Comparison of ENCODE assay signal across 11 cellular contexts in the genomic region with DNA sequence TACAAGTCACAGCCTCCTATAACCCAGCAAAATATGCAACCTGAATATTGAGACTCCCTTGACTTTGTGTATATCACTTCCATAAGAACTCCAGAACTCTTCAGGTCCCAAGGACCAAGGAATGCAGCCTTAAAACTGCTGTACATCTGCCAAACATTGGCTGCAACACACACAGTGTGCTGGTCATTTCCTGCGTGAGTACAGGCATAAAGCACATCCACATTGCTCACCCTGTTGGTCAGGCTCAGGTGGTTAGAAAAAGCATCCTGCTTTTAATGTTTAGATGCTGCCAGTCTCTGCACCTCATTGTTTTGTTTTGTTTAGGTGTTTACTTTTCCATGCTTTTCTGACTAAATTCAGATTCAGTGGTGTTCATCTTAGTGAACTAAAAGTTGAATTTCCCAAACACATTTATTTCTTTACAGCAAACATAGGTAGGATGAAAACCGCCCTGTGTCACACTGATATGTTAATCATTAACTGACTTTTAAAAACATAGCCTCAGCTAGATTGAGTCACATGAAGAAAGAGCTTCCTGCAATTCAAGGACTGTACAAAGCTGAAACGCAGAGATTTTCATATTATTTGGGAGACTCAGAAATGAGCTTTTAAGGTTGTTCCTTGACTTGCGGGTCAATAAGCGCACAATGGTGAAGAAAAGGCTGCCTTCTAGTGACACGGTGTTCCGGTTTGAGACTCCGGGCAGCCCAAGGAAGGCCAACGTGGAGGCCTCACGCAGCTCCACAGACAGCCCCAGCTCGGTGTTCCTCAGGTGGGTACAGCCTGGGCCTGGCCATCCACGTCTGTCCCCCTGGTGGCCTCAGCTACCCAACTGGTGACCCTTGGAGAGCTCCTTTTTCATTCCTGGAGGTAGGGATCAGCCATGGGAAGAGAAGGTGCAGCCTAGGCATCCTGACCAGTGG. TPM values are rescaled to one million over a fixed set of nuclear protein-coding genes. Genes with fewer than 3 reads are reported as not detected.
DNase-seq lines count a peak whose midpoint lies in the region; ATAC-seq, FAIRE-seq and TF ChIP-seq lines count a peak whose summit lies in the region.
"Had no signal": no experiment of that assay in that cellular context is flagged by ENCODE, and none has a peak within 500 bp of the region (broad histone marks: within the 10 kb centered on the region; RNA-seq: fewer than 3 reads in every experiment).

No MANE protein-coding gene starts in this region.

- H3K36me3 Mint-ChIP-seq in activated CD8-positive, alpha-beta T cell treated with anti-CD3 and anti-CD28 coated beads for 36 hours (ENCODE audit: low read depth), result no peaks in the 10 kb centered on the region

- H3K36me3 ChIP-seq in GM12878 (ENCODE audit: control insufficient read depth in 2 of 2, insufficient read depth in 2 of 2, low read length in 1 of 2) (no peaks in the 10 kb centered on the region), HepG2 (replicated peaks in 1 of 2; ENCODE audit: control insufficient read depth in 1 of 2, insufficient read depth in 2 of 2, low read length in 2 of 2) (no peaks in the 10 kb centered on the region), tibial artery (no peaks in the 10 kb centered on the region)

- no peaks in the 10 kb centered on the region for H3K27me3 Mint-ChIP-seq in activated CD8-positive, alpha-beta T cell treated with anti-CD3 and anti-CD28 coated beads for 36 hours

- H3K79me2 ChIP-seq in GM12878 (ENCODE audit: control insufficient read depth, insufficient read depth, low read length) (no peaks in the 10 kb centered on the region), HepG2 (ENCODE audit: insufficient read depth, low read length) (peaks cover 27% of the 10 kb centered on the region)

- H3K4me3 Mint-ChIP-seq in activated CD8-positive, alpha-beta T cell treated with anti-CD3 and anti-CD28 coated beads for 36 hours, result no peak overlapping the region
- H3K4me3 Mint-ChIP-seq: B cell had no signal

- ATAC-seq in HG02943 (IDR thresholded peaks at IDR 0.05; ENCODE audit: low read depth, unreplicated experiment) (peak; percentile 53), GM12878 (peak; percentile 69), HepG2 (peak; percentile 85)
- ATAC-seq in activated CD8-positive, alpha-beta T cell treated with anti-CD3 and anti-CD28 coated beads for 36 hours, result no peak

- H3K27ac ChIP-seq in GM12878 (ENCODE audit: control insufficient read depth, insufficient read depth), result no peak overlapping the region
- H3K27ac ChIP-seq in HepG2 (ENCODE audit: extremely low read length, insufficient read depth, low read length), result peak overlapping the region; percentile 87
- H3K27ac ChIP-seq in tibial artery, result no peak overlapping the region

- H3K9me3 Mint-ChIP-seq in activated CD8-positive, alpha-beta T cell treated with anti-CD3 and anti-CD28 coated beads for 36 hours, result no peaks in the 10 kb centered on the region

- H3K4me1 ChIP-seq in GM12878 (ENCODE audit: control insufficient read depth, insufficient read depth, low read length) (no peaks in the 10 kb centered on the region), HepG2 (ENCODE audit: insufficient read depth, low read length) (peaks cover 65% of the 10 kb centered on the region), tibial artery (peaks cover 0 to 6% (median 3%) of the 10 kb centered on the region in 4 donors)

- H3K4me3 ChIP-seq in GM12878 (no peak overlapping the region), HepG2 (replicated peaks in 1 of 3; ENCODE audit: insufficient read depth in 1 of 3, low read depth in 2 of 3, low read length in 3 of 3) (peak overlapping the region; percentile 55 to 85 (median 75)), tibial artery (no peak overlapping the region)

- TF ChIP-seq POLR2A in GM12878 (IDR thresholded peaks at IDR 0.05; ENCODE audit: low read depth, low read length) (no peak), HepG2 (IDR thresholded peaks at IDR 0.05; ENCODE audit: insufficient read depth in 1 of 2, low read depth in 2 of 2, low read length in 2 of 2) (peak; percentile 51 to 74; a peak in 3 of 4 replicates)

- no peak overlapping the region for H3K27ac Mint-ChIP-seq in activated CD8-positive, alpha-beta T cell treated with anti-CD3 and anti-CD28 coated beads for 36 hours
- H3K27ac Mint-ChIP-seq: B cell had no signal

- no peak for FAIRE-seq in GM12878 (lab: Jason Lieb, UNC)
- FAIRE-seq in HepG2 (lab: Jason Lieb, UNC), result no peak

- H3K27me3 ChIP-seq in GM12878 (replicated peaks in 1 of 2; ENCODE audit: control insufficient read depth in 2 of 2, insufficient read depth in 2 of 2, low read length in 1 of 2), result no peaks in the 10 kb centered on the region
- H3K27me3 ChIP-seq in HepG2 (ENCODE audit: control insufficient read depth in 1 of 2, insufficient read depth in 2 of 2, low read length in 2 of 2), result no peaks in the 10 kb centered on the region; a peak in 1 of 5 replicates
- no peaks in the 10 kb centered on the region for H3K27me3 ChIP-seq in tibial artery

- CTCF ChIA-PET in GM12878 (lab: Yijun Ruan, JAX), result interaction anchor here (0.7 to 1.2 kb wide), 4 partner anchors 10 to 167 kb away, joined by 3 read pairs; no protein-coding TSS in a partner anchor
- CTCF ChIA-PET in HepG2 (lab: Yijun Ruan, JAX; ENCODE audit: low intra/inter-chr PET ratio, low total read pairs), result no interaction called here
- CTCF ChIA-PET in activated CD8-positive, alpha-beta T cell treated with anti-CD3 and anti-CD28 coated beads for 36 hours (lab: Charles Lee), result interaction anchor here (2.7 kb wide), 1 partner anchor 168 kb away, joined by 10 read pairs; no protein-coding TSS in a partner anchor

- TF ChIP-seq CTCF in GM12878 (IDR thresholded peaks at IDR 0.05 in 2 of 3, conservative IDR thresholded peaks at IDR 0.05 in 1 of 3; ENCODE audit: control insufficient read depth in 2 of 3, extremely low read depth in 1 of 3, insufficient read depth in 1 of 3, low read depth in 3 of 3, low read length in 3 of 3) (no peak), HepG2 (CRISPR knock-in tag; IDR thresholded peaks at IDR 0.05) (peak; percentile 50), tibial artery (IDR thresholded peaks at IDR 0.05) (no peak)
- no peak for TF ChIP-seq CTCF in activated CD8-positive, alpha-beta T cell treated with anti-CD3 and anti-CD28 coated beads for 36 hours (IDR thresholded peaks at IDR 0.05)

- 64% methylated on average over 12 of the region's 12 CpGs for WGBS in GM12878 (ENCODE audit: insufficient coverage, insufficient replicate concordance, low lambda C conversion rate, missing lambda C conversion rate)
- WGBS in HepG2 (ENCODE audit: low lambda C conversion rate), result 0% methylated on average over 11 of the region's 12 CpGs

- RAD21 ChIA-PET in GM12878 (lab: Charles Lee; ENCODE audit: unreplicated experiment), result interaction anchor here (0.9 to 1.1 kb wide), 2 partner anchors 33 to 129 kb away, joined by 3 read pairs; no protein-coding TSS in a partner anchor

- POLR2A ChIA-PET in GM12878 (lab: Charles Lee), result no interaction called here
- POLR2A ChIA-PET in HepG2 (lab: Yijun Ruan, JAX), result interaction anchor here (0.7 to 3.0 kb wide), 7 partner anchors 14 to 224 kb away, joined by 3 to 24 read pairs (median 5); a partner anchor contains a TSS
- POLR2A ChIA-PET in activated CD8-positive, alpha-beta T cell treated with anti-CD3 and anti-CD28 coated beads for 36 hours (lab: Charles Lee), result no interaction called here

- H2AFZ ChIP-seq in GM12878 (ENCODE audit: control insufficient read depth, low read depth, low read length), result no peak overlapping the region
- H2AFZ ChIP-seq in HepG2 (ENCODE audit: low read length), result peak overlapping the region; percentile 69

- H3K4me2 ChIP-seq in GM12878 (ENCODE audit: control insufficient read depth, insufficient read depth) (no peak overlapping the region), HepG2 (ENCODE audit: low read depth, low read length) (peak overlapping the region; percentile 92)

- SMC1A ChIA-PET in GM12878 (lab: Charles Lee; ENCODE audit: uncharacterized antibody, unreplicated experiment), result interaction anchor here (1.5 to 1.8 kb wide), 2 partner anchors 15 to 130 kb away, joined by 5 read pairs; no protein-coding TSS in a partner anchor

- BruUV-seq in GM12878 (replicated peaks; lab: Mats Ljungman, UMichigan), result no TSS peak
- TSS peak; percentile 78 for BruUV-seq in HepG2 (replicated peaks; lab: Mats Ljungman, UMichigan)

- peaks cover 16% of the 10 kb centered on the region for H3K4me1 Mint-ChIP-seq in activated CD8-positive, alpha-beta T cell treated with anti-CD3 and anti-CD28 coated beads for 36 hours (ENCODE audit: low read depth)
- H3K4me1 Mint-ChIP-seq: B cell had no signal

- TF ChIP-seq RAD21 in GM12878 (IDR thresholded peaks at IDR 0.05; ENCODE audit: insufficient read depth, low read depth, low read length), result no peak
- peak; percentile 52; the same call in 1 of the 2 replicates for TF ChIP-seq RAD21 in HepG2 (CRISPR knock-in tag; IDR thresholded peaks at IDR 0.05)

- no peak overlapping the region for H3K9ac ChIP-seq in GM12878 (ENCODE audit: control insufficient read depth, insufficient read depth, low read length)
- peak overlapping the region; percentile 85 for H3K9ac ChIP-seq in HepG2 (ENCODE audit: insufficient read depth, low read depth, low read length)

- H4K20me1 ChIP-seq in GM12878 (ENCODE audit: control insufficient read depth, insufficient read depth) (no peaks in the 10 kb centered on the region), HepG2 (ENCODE audit: insufficient read depth, low read length) (0 out of 2 replicates have a peak, but pooled peaks cover 4% of the 10 kb centered on the region)

- DNase-seq in ACHN (peak; percentile 75), GM12878 (ENCODE audit: low read depth, low spot score) (no peak), HepG2 (ENCODE audit: low spot score) (peak; percentile 75), tibial artery (no peak), DMS 273 (lab: John Stamatoyannopoulos, UW; ENCODE audit: unreplicated experiment) (no peak), NCI-H510A treated with DMSO at 0.1 percent for 48 hours (lab: John Stamatoyannopoulos, UW) (no peak)
- no peak for DNase-seq in activated CD8-positive, alpha-beta T cell treated with anti-CD3 and anti-CD28 coated beads for 36 hours
- DNase-seq: NCI-H1436 treated with DMSO at 0.1 percent for 48 hours; stimulated activated naive CD4-positive, alpha-beta T cell treated with Interleukin-2 at 50 U/mL for 16 hours had no signal

- no peaks in the 10 kb centered on the region for H3K9me3 ChIP-seq in GM12878 (replicated peaks; ENCODE audit: control insufficient read depth, insufficient read depth, low read length)
- H3K9me3 ChIP-seq in HepG2 (ENCODE audit: low read length), result no peaks in the 10 kb centered on the region
- no peaks in the 10 kb centered on the region for H3K9me3 ChIP-seq in tibial artery

- intact Hi-C loops in GM12878 (cut with micrococcal nuclease; ENCODE audit: unreplicated experiment) (no loop called here), HepG2 (cut with micrococcal nuclease; ENCODE audit: unreplicated experiment) (loop anchor here (1.0 to 5.0 kb wide), 4 partner anchors 16 to 168 kb away; a partner anchor contains a TSS), tibial artery (cut with DNase I; ENCODE audit: low total_unique reads) (no loop called here)
- intact Hi-C loops in activated CD8-positive, alpha-beta T cell treated with anti-CD3 and anti-CD28 coated beads for 36 hours (cut with micrococcal nuclease), result no loop called here

- in situ Hi-C loops in ACHN (cut with HindIII; ENCODE audit: low pct_ligation_motif_present, low pct_unique_long_range_greater_than_20kb, low sequenced_read_pairs) (loop anchor here (25.0 kb wide), 1 partner anchor 166 kb away; no protein-coding TSS in a partner anchor), GM12878 (cut with MboI) (no loop called here), HepG2 (cut with HindIII; ENCODE audit: extremely low pct_ligation_motif_present, low pct_unique_long_range_greater_than_20kb) (no loop called here)

- no peak for TF ChIP-seq EP300 in GM12878 (IDR thresholded peaks at IDR 0.05; ENCODE audit: borderline replicate concordance in 1 of 2, control insufficient read depth in 1 of 2, low read depth in 2 of 2, low read length in 2 of 2)
- TF ChIP-seq EP300 in HepG2 (IDR thresholded peaks at IDR 0.05; ENCODE audit: low read depth in 2 of 2, low read length in 2 of 2), result no peak
- TF ChIP-seq EP300 in HepG2 (CRISPR knock-in tag; IDR thresholded peaks at IDR 0.05; ENCODE audit: borderline replicate concordance), result no peak

RNA-seq across cellular contexts. Expression of a gene that starts 52.2 kb away (rescaled TPM):
- total RNA-seq in GM12878 (2013; cell fraction: nucleolus; rRNA removed), result 31.9 and 35.1 TPM in 2 replicates
- 7.9 and 9.1 TPM in 2 replicates for total RNA-seq in GM12878 (2014; rRNA removed)
- 7.0 and 7.5 TPM in 2 replicates for total RNA-seq in GM12878 (2014; rRNA removed; fragmentation: Illumina TruSeq; extraction: Trizol)
- total RNA-seq in GM12878 (2021), result 8.1 and 8.2 TPM in 2 replicates
- 1.9 TPM for polyA plus RNA-seq in GM12878 (2011; ENCODE audit: low read depth)
- polyA plus RNA-seq in GM12878 (2011; rRNA removed), result 21.5 and 26.9 TPM in 2 replicates
- polyA plus RNA-seq in GM12878 (2011; cell fraction: cytosol; rRNA removed), result 11.3 and 11.6 TPM in 2 replicates
- polyA plus RNA-seq in GM12878 (2011; cell fraction: nucleus; rRNA removed), result 18.2 and 18.7 TPM in 2 replicates
- polyA plus RNA-seq in GM12878 (2012), result 2.0 and 3.6 TPM in 2 replicates
- 8.8 and 10.1 TPM in 2 replicates for polyA plus RNA-seq in GM12878 (2014; fragmentation: Illumina TruSeq; extraction: Trizol)
- polyA plus RNA-seq in GM12878 (2014; fragmentation: Nextera tagmentation; extraction: Ambion mirVana), result 1 to 10 TPM; 1.9 to 2.7 TPM
- polyA plus RNA-seq in GM12878 (2014; rRNA removed), result 5.3 and 5.9 TPM in 2 replicates
- polyA plus RNA-seq in GM12878 (2016; fragmentation: Nextera tagmentation; extraction: Ambion mirVana), result 1 to 10 TPM; 8.6 to 9.0 TPM
- 9.3 and 9.9 TPM in 2 replicates for polyA minus RNA-seq in GM12878 (2011; rRNA and poly(A)+ RNA removed)
- 4.4 and 6.7 TPM in 2 replicates for polyA minus RNA-seq in GM12878 (2011; cell fraction: cytosol; rRNA and poly(A)+ RNA removed)
- 15.0 and 22.2 TPM in 2 replicates for polyA minus RNA-seq in GM12878 (2011; cell fraction: nucleus; rRNA and poly(A)+ RNA removed)
- total RNA-seq in HepG2 (2016; rRNA removed; fragmentation: Illumina TruSeq; extraction: Trizol), result 8.1 and 8.8 TPM in 2 replicates
- total RNA-seq in HepG2 (2016; cell fraction: cytosol; rRNA removed; fragmentation: Illumina TruSeq; extraction: Trizol; ENCODE audit: low read depth), result 1.4 and 1.6 TPM in 2 replicates
- 6.7 and 8.2 TPM in 2 replicates for total RNA-seq in HepG2 (2016; cell fraction: insoluble cytoplasmic fraction; rRNA removed; fragmentation: Illumina TruSeq; extraction: Trizol)
- 3.9 and 5.1 TPM in 2 replicates for total RNA-seq in HepG2 (2016; cell fraction: membrane; rRNA removed; fragmentation: Illumina TruSeq; extraction: Trizol)
- 10.5 and 10.7 TPM in 2 replicates for total RNA-seq in HepG2 (2016; cell fraction: nucleus; rRNA removed; fragmentation: Illumina TruSeq; extraction: Trizol)
- 10.6 and 11.2 TPM in 2 replicates for polyA plus RNA-seq in HepG2 (2011; rRNA removed)
- polyA plus RNA-seq in HepG2 (2011; cell fraction: cytosol; rRNA removed), result 6.0 and 10.9 TPM in 2 replicates
- polyA plus RNA-seq in HepG2 (2011; cell fraction: nucleus; rRNA removed), result 9.0 and 10.1 TPM in 2 replicates
- 8.8 and 11.2 TPM in 2 replicates for polyA plus RNA-seq in HepG2 (2012)
- polyA plus RNA-seq in HepG2 (2016; cell fraction: cytosol; fragmentation: Illumina TruSeq; extraction: Trizol; ENCODE audit: low read depth), result 0.98 and 1.7 TPM in 2 replicates
- 7.8 and 8.9 TPM in 2 replicates for polyA plus RNA-seq in HepG2 (2016; cell fraction: insoluble cytoplasmic fraction; fragmentation: Illumina TruSeq; extraction: Trizol; ENCODE audit: low read depth)
- polyA plus RNA-seq in HepG2 (2016; cell fraction: membrane; fragmentation: Illumina TruSeq; extraction: Trizol; ENCODE audit: low read depth), result 2.1 and 2.4 TPM in 2 replicates
- polyA plus RNA-seq in HepG2 (2016; cell fraction: nucleus; fragmentation: Illumina TruSeq; extraction: Trizol; ENCODE audit: insufficient read depth, low read depth), result 11.7 and 12.4 TPM in 2 replicates
- 5.6 and 6.2 TPM in 2 replicates for polyA minus RNA-seq in HepG2 (2011; rRNA and poly(A)+ RNA removed; ENCODE audit: low replicate concordance)
- 6.1 and 7.8 TPM in 2 replicates for polyA minus RNA-seq in HepG2 (2011; cell fraction: cytosol; rRNA and poly(A)+ RNA removed)
- polyA minus RNA-seq in HepG2 (2011; cell fraction: nucleus; rRNA and poly(A)+ RNA removed), result 35.9 and 42.4 TPM in 2 replicates
- 1 to 10 TPM; 8.0 to 8.4 TPM for total RNA-seq in activated CD8-positive, alpha-beta T cell treated with anti-CD3 and anti-CD28 coated beads for 36 hours

Comparison
In these comparisons a context has a peak if more than half of its experiments do, and no peak if none do; other contexts are left out.
1. DNase-seq: peak in ACHN (single experiment) and HepG2 (single experiment); none in GM12878 (single experiment), activated CD8-positive, alpha-beta T cell treated with anti-CD3 and anti-CD28 coated beads for 36 hours (single experiment), tibial artery (0 of 2), DMS 273 (single experiment) and NCI-H510A treated with DMSO at 0.1 percent for 48 hours (single experiment).
2. H3K4me3 ChIP-seq: peak in HepG2 (3 of 3); none in GM12878 (single experiment) and tibial artery (0 of 2).